ENCODE assay signal across 1 cellular context in the genomic region with DNA sequence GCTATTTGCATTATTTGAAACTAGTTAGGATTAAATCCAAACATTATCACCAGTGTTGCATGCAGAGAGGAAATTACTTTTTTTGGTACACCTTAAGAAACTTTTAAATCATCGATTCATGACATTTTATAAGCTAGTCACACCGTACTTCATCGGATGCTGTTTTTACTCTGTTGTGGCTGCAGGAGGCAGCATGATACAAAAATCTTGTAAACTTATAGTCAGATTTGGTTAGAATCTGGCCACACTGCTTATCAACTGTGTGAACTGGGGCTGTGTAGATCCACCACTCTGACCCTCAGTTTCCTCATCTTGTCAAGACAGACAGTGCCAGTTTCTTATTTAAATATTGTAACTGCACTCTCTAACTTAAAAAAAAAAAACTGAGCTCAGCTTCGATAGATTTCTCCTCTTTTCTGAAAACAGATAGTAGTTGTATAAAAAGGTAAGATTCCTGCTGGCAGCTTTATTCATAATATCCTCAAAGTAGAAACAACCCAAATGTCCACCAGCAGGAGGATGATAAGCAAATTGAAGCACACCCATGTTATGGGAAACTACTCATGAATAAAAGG.
TF ChIP-seq lines count a peak whose summit lies in the region.

No MANE protein-coding gene starts in this region.

TF ChIP-seq in K562, 482 proteins besides CTCF, POLR2A, EP300 and RAD21 (continued from another document):
- TF ChIP-seq, protein P1, sequence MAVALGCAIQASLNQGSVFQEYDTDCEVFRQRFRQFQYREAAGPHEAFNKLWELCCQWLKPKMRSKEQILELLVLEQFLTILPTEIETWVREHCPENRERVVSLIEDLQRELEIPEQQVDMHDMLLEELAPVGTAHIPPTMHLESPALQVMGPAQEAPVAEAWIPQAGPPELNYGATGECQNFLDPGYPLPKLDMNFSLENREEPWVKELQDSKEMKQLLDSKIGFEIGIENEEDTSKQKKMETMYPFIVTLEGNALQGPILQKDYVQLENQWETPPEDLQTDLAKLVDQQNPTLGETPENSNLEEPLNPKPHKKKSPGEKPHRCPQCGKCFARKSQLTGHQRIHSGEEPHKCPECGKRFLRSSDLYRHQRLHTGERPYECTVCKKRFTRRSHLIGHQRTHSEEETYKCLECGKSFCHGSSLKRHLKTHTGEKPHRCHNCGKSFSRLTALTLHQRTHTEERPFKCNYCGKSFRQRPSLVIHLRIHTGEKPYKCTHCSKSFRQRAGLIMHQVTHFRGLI (CRISPR knock-in tag; IDR thresholded peaks at IDR 0.05), result no peak
- TF ChIP-seq OTX1 (CRISPR knock-in tag; IDR thresholded peaks at IDR 0.05) (no peak), HNRNPH1 (optimal IDR thresholded peaks at IDR 0.05; ENCODE audit: low read depth, low read length) (no peak), NFYB (IDR thresholded peaks at IDR 0.05; ENCODE audit: extremely low read depth, insufficient read length) (no peak), NFATC3 (IDR thresholded peaks at IDR 0.05) (no peak), CBX5 (IDR thresholded peaks at IDR 0.05; ENCODE audit: borderline replicate concordance, low read depth) (no peak), TSC22D4 (tag; IDR thresholded peaks at IDR 0.05) (no peak), HMBOX1 (IDR thresholded peaks at IDR 0.05) (no peak), ZNF609 (CRISPR knock-in tag; IDR thresholded peaks at IDR 0.05; ENCODE audit: borderline replicate concordance) (no peak), ZKSCAN3 (CRISPR knock-in tag; IDR thresholded peaks at IDR 0.05) (no peak), NRF1 (conservative IDR thresholded peaks at IDR 0.05 in 1 of 2, IDR thresholded peaks at IDR 0.05 in 1 of 2) (no peak)
- TF ChIP-seq, protein P2, sequence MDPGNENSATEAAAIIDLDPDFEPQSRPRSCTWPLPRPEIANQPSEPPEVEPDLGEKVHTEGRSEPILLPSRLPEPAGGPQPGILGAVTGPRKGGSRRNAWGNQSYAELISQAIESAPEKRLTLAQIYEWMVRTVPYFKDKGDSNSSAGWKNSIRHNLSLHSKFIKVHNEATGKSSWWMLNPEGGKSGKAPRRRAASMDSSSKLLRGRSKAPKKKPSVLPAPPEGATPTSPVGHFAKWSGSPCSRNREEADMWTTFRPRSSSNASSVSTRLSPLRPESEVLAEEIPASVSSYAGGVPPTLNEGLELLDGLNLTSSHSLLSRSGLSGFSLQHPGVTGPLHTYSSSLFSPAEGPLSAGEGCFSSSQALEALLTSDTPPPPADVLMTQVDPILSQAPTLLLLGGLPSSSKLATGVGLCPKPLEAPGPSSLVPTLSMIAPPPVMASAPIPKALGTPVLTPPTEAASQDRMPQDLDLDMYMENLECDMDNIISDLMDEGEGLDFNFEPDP (CRISPR knock-in tag; IDR thresholded peaks at IDR 0.05), result no peak
